In genomic region chr10:112388548-112388947, GRCh38 we compare ENCODE assay signal across 13 cellular contexts. TPM values are rescaled to one million over a fixed set of nuclear protein-coding genes. Genes with fewer than 3 reads are reported as not detected.
DNase-seq lines count a peak whose midpoint lies in the region; ATAC-seq and TF ChIP-seq lines count a peak whose summit lies in the region.
"Had no signal": no experiment of that assay in that cellular context is flagged by ENCODE, and none has a peak within 500 bp of the region (broad histone marks: within the 10 kb centered on the region; RNA-seq: fewer than 3 reads in every experiment).

No MANE protein-coding gene starts in this region.

- no peak for DNase-seq in activated naive CD4-positive, alpha-beta T cell (lab: John Stamatoyannopoulos, UW)
- DNase-seq in activated CD8-positive, alpha-beta T cell treated with anti-CD3 and anti-CD28 coated beads, Interleukin-2, amount 10 ng/mL, durations not matched to agents 7 days and 5 days = no peak
- DNase-seq in thyroid gland (no peak), GM20000 (ENCODE audit: low spot score) (no peak)
- DNase-seq: activated CD4-positive, alpha-beta T cell treated with anti-CD3 and anti-CD28 coated beads, Interleukin-2, amount 10 ng/mL, durations not matched to agents 7 days and 5 days; NCI-H146; PC-3; stimulated activated CD4-positive, alpha-beta T cell treated with anti-CD3 and anti-CD28 coated beads, Interleukin-12 subunit alpha, Interleukin-12 subunit beta, amount 100 ng/mL, for 4 hours had no signal

- peaks cover 85% of the 10 kb centered on the region for H3K4me1 Mint-ChIP-seq in activated naive CD4-positive, alpha-beta T cell treated with anti-CD3 and anti-CD28 coated beads, Interleukin-2, amount 50 U/mL, for 24 hours
- peaks cover 24% of the 10 kb centered on the region for H3K4me1 Mint-ChIP-seq in activated CD8-positive, alpha-beta T cell treated with anti-CD3 and anti-CD28 coated beads, Interleukin-2, amount 10 ng/mL, durations not matched to agents 7 days and 5 days (ENCODE audit: low read depth)

- ATAC-seq in activated CD8-positive, alpha-beta T cell treated with anti-CD3 and anti-CD28 coated beads, Interleukin-2, amount 10 ng/mL, durations not matched to agents 7 days and 5 days = no peak
- no peak for ATAC-seq in HG03280 (IDR thresholded peaks at IDR 0.05; ENCODE audit: unreplicated experiment)
- ATAC-seq in HG03025 (IDR thresholded peaks at IDR 0.05; ENCODE audit: low FRiP score, unreplicated experiment) = no peak

- no peaks in the 10 kb centered on the region for H3K9me3 Mint-ChIP-seq in activated naive CD4-positive, alpha-beta T cell treated with anti-CD3 and anti-CD28 coated beads, Interleukin-2, amount 50 U/mL, for 24 hours
- no peaks in the 10 kb centered on the region for H3K9me3 Mint-ChIP-seq in activated CD8-positive, alpha-beta T cell treated with anti-CD3 and anti-CD28 coated beads, Interleukin-2, amount 10 ng/mL, durations not matched to agents 7 days and 5 days (ENCODE audit: insufficient read depth)
- H3K9me3 Mint-ChIP-seq: activated CD4-positive, alpha-beta T cell treated with anti-CD3 and anti-CD28 coated beads, Interleukin-2, amount 10 ng/mL, durations not matched to agents 7 days and 5 days had no signal

- H3K27ac Mint-ChIP-seq in activated naive CD4-positive, alpha-beta T cell treated with anti-CD3 and anti-CD28 coated beads, Interleukin-2, amount 50 U/mL, for 24 hours = peak overlapping the region; percentile 86
- peak overlapping the region; percentile 37 for H3K27ac Mint-ChIP-seq in activated CD8-positive, alpha-beta T cell treated with anti-CD3 and anti-CD28 coated beads, Interleukin-2, amount 10 ng/mL, durations not matched to agents 7 days and 5 days
- H3K27ac Mint-ChIP-seq: activated CD4-positive, alpha-beta T cell treated with anti-CD3 and anti-CD28 coated beads, Interleukin-2, amount 10 ng/mL, durations not matched to agents 7 days and 5 days had no signal

- H3K9me3 ChIP-seq in liver (ENCODE audit: control insufficient read depth in 4 of 4, low read length in 3 of 4) (no peaks in the 10 kb centered on the region), thyroid gland (no peaks in the 10 kb centered on the region)

- 38% methylated on average over 2 of the region's 2 CpGs for WGBS in liver
- 46 to 69% methylated on average over 2 of the region's 2 CpGs for WGBS in thyroid gland, 2 donors

- TF ChIP-seq CTCF in liver (IDR thresholded peaks at IDR 0.05; ENCODE audit: low read depth, low read length, missing input control) (no peak), thyroid gland (IDR thresholded peaks at IDR 0.05) (no peak), GM20000 (IDR thresholded peaks at IDR 0.05; ENCODE audit: extremely low read depth, missing control alignments) (no peak)

- no peaks in the 10 kb centered on the region for H3K27me3 ChIP-seq in liver (ENCODE audit: control insufficient read depth in 4 of 4, insufficient read depth in 4 of 4, low read length in 3 of 4)
- no peaks in the 10 kb centered on the region for H3K27me3 ChIP-seq in thyroid gland

- H3K4me3 Mint-ChIP-seq in activated naive CD4-positive, alpha-beta T cell treated with anti-CD3 and anti-CD28 coated beads, Interleukin-2, amount 50 U/mL, for 24 hours = peak overlapping the region; percentile 45
- H3K4me3 Mint-ChIP-seq in activated CD8-positive, alpha-beta T cell treated with anti-CD3 and anti-CD28 coated beads, Interleukin-2, amount 10 ng/mL, durations not matched to agents 7 days and 5 days = no peak overlapping the region
- H3K4me3 Mint-ChIP-seq: activated CD4-positive, alpha-beta T cell treated with anti-CD3 and anti-CD28 coated beads, Interleukin-2, amount 10 ng/mL, durations not matched to agents 7 days and 5 days had no signal

- H3K27ac ChIP-seq in liver (ENCODE audit: low read depth in 1 of 2, low read length in 2 of 2) (peak overlapping the region; percentile 53 to 78), thyroid gland (peak overlapping the region in 2 of 3 donors; percentile 25 to 57)

- no peak overlapping the region for H3K4me3 ChIP-seq in liver (ENCODE audit: low read depth in 1 of 3, low read length in 3 of 3)
- no peak overlapping the region for H3K4me3 ChIP-seq in thyroid gland (replicated peaks in 1 of 3)

- H3K36me3 ChIP-seq in liver (ENCODE audit: control insufficient read depth in 4 of 4, insufficient read depth in 3 of 4, low read depth in 1 of 4, low read length in 3 of 4) (no peaks in the 10 kb centered on the region), thyroid gland (no peaks in the 10 kb centered on the region)

- POLR2A ChIA-PET in activated CD8-positive, alpha-beta T cell treated with anti-CD3 and anti-CD28 coated beads, Interleukin-2, amount 10 ng/mL, durations not matched to agents 7 days and 5 days (lab: Charles Lee) = interaction anchor here (1.7 to 1.8 kb wide), 2 partner anchors 13 kb away, joined by 11 read pairs; no protein-coding TSS in a partner anchor

- H3K4me1 ChIP-seq in liver (ENCODE audit: control insufficient read depth in 4 of 4, insufficient read depth in 4 of 4, low read length in 3 of 4) (peaks cover 19 to 60% (median 50%) of the 10 kb centered on the region in 4 donors), thyroid gland (no peaks in the 10 kb centered on the region)

- H3K9ac ChIP-seq in liver (ENCODE audit: low read depth in 1 of 2, low read length in 2 of 2) = no peak overlapping the region

- no peak for TF ChIP-seq POLR2A in thyroid gland (IDR thresholded peaks at IDR 0.05)

- intact Hi-C loops in thyroid gland (cut with DNase I) = no loop called here

- H3K36me3 Mint-ChIP-seq in activated naive CD4-positive, alpha-beta T cell treated with anti-CD3 and anti-CD28 coated beads, Interleukin-2, amount 50 U/mL, for 24 hours = peaks cover 12% of the 10 kb centered on the region
- peaks cover 10% of the 10 kb centered on the region for H3K36me3 Mint-ChIP-seq in activated CD8-positive, alpha-beta T cell treated with anti-CD3 and anti-CD28 coated beads, Interleukin-2, amount 10 ng/mL, durations not matched to agents 7 days and 5 days (ENCODE audit: low read depth)

- no peak for TF ChIP-seq RAD21 in liver (IDR thresholded peaks at IDR 0.05)

- CTCF ChIA-PET in activated CD8-positive, alpha-beta T cell treated with anti-CD3 and anti-CD28 coated beads, Interleukin-2, amount 10 ng/mL, durations not matched to agents 7 days and 5 days (lab: Charles Lee) = interaction anchor here (0.9 to 1.3 kb wide), 2 partner anchors 12 to 83 kb away, joined by 3 read pairs; no protein-coding TSS in a partner anchor

- H3K27me3 Mint-ChIP-seq in activated naive CD4-positive, alpha-beta T cell treated with anti-CD3 and anti-CD28 coated beads, Interleukin-2, amount 50 U/mL, for 24 hours = no peaks in the 10 kb centered on the region
- H3K27me3 Mint-ChIP-seq in activated CD8-positive, alpha-beta T cell treated with anti-CD3 and anti-CD28 coated beads, Interleukin-2, amount 10 ng/mL, durations not matched to agents 7 days and 5 days (ENCODE audit: low read depth) = no peaks in the 10 kb centered on the region
- H3K27me3 Mint-ChIP-seq: activated CD4-positive, alpha-beta T cell treated with anti-CD3 and anti-CD28 coated beads, Interleukin-2, amount 10 ng/mL, durations not matched to agents 7 days and 5 days had no signal

TF ChIP-seq in liver, 16 proteins besides CTCF, POLR2A, EP300 and RAD21:
- TF ChIP-seq MAX (IDR thresholded peaks at IDR 0.05) (peak; percentile 10), HNF4G (IDR thresholded peaks at IDR 0.05) (peak; percentile 45), ATF3 (IDR thresholded peaks at IDR 0.05) (no peak), RXRA (IDR thresholded peaks at IDR 0.05) (peak; percentile 50 to 55), HNF4A (conservative IDR thresholded peaks at IDR 0.05) (peak; percentile 69 to 77)

RNA-seq across cellular contexts. Expression of gene ACSL5, which starts 14.6 kb away (rescaled TPM):
- total RNA-seq in activated CD8-positive, alpha-beta T cell treated with anti-CD3 and anti-CD28 coated beads, Interleukin-2, amount 10 ng/mL, durations not matched to agents 7 days and 5 days = 10 to 100 TPM; 50.7 to 53.1 TPM
- total RNA-seq in liver (100 to 1,000 TPM in 1 of 2 donors, 10 to 100 TPM in 1; 15.0 to 201 TPM), thyroid gland (10 to 100 TPM in 2 of 4 donors, 1 to 10 TPM in 2; 6.8 to 17.0 (median 10.0) TPM)
- 10 to 100 TPM; 32.0 to 55.0 TPM for polyA plus RNA-seq in liver
- total RNA-seq: NCI-H460 had no signal

RNA-seq across cellular contexts. Expression of gene ZDHHC6, which starts 58.2 kb away (rescaled TPM):
- total RNA-seq in activated CD8-positive, alpha-beta T cell treated with anti-CD3 and anti-CD28 coated beads, Interleukin-2, amount 10 ng/mL, durations not matched to agents 7 days and 5 days = 10 to 100 TPM; 49.0 to 51.5 TPM
- total RNA-seq in liver = 10 to 100 TPM; 14.1 to 19.4 TPM
- 10 to 100 TPM; 13.2 to 18.3 TPM for polyA plus RNA-seq in liver
- 10 to 100 TPM; 26.5 to 39.2 (median 34.1) TPM for total RNA-seq in thyroid gland

RNA-seq across cellular contexts. Expression of gene VTI1A, which starts 58.5 kb away (rescaled TPM):
- 10 to 100 TPM; 40.2 to 43.7 TPM for total RNA-seq in activated CD8-positive, alpha-beta T cell treated with anti-CD3 and anti-CD28 coated beads, Interleukin-2, amount 10 ng/mL, durations not matched to agents 7 days and 5 days
- 10 to 100 TPM; 13.4 to 26.9 TPM for total RNA-seq in liver
- polyA plus RNA-seq in liver = 10 to 100 TPM in 1 of 2 donors, 1 to 10 TPM in 1; 5.5 to 12.7 TPM
- total RNA-seq in thyroid gland = 10 to 100 TPM; 49.3 to 84.5 (median 61.2) TPM
